17 cellular contexts compared by ENCODE assay signal in the genomic region with DNA sequence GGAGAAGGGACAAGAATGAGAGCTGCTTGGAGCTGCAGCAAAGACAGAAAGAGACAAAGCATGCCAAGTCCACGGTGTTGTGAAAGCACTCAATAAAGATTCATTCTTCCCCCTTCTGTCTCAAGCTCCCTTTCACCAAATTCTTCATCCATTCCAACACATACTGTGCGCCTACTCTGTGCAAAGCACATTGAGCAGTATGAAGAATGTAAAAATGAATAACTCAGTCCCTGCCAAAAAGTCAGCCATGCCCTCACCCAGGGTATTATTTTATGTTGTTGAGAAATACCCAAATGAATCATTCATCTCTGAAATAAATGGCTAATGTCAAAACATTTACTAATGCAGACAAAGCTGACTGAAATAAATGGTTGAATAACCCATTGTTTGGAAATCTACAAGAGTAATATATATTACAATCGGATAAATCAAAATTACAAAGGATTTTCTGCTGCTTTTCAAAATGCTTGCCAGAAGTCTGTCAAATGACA.
DNase-seq lines count a peak whose midpoint lies in the region; FAIRE-seq and TF ChIP-seq lines count a peak whose summit lies in the region.
"Had no signal": no experiment of that assay in that cellular context is flagged by ENCODE, and none has a peak within 500 bp of the region (broad histone marks: within the 10 kb centered on the region; RNA-seq: fewer than 3 reads in every experiment).

No MANE protein-coding gene starts in this region.

- peak overlapping the region; percentile 42 for H3K4me3 Mint-ChIP-seq in type B pancreatic cell
- H3K4me3 Mint-ChIP-seq: dendritic cell treated with granulocyte-macrophage colony-stimulating factor and Interleukin-4, amounts not matched to agents 40 ng/mL and 50 ng/mL, for 4 days; T-helper 1 cell treated with Interleukin-12 subunit alpha and Interleukin-12 subunit beta and Interleukin-4 antibody, amounts not matched to agents 30 μg/mL and 1 μg/mL, for 36 hours had no signal

- H3K4me3 ChIP-seq in NB4 (ENCODE audit: low read depth, low read length), result no peak overlapping the region
- no peak overlapping the region for H3K4me3 ChIP-seq in astrocyte of the cerebellum (ENCODE audit: low read depth, low read length)
- H3K4me3 ChIP-seq: esophagus muscularis mucosa had no signal

- no peak for FAIRE-seq in frontal cortex (lab: Jason Lieb, UNC)
- FAIRE-seq: GM18507, HTR-8/SVneo had no signal

- TF ChIP-seq POLR2A in NB4 (IDR thresholded peaks at IDR 0.05; ENCODE audit: extremely low read depth, insufficient read length), result no peak

- no peaks in the 10 kb centered on the region for H3K36me3 Mint-ChIP-seq in type B pancreatic cell

- H3K27me3 Mint-ChIP-seq in type B pancreatic cell, result peaks cover 32% of the 10 kb centered on the region

- in situ Hi-C loops in astrocyte of the cerebellum (cut with HindIII; ENCODE audit: low sequenced_read_pairs), result no loop called here

- DNase-seq in NB4 (ENCODE audit: low read depth), result peak; percentile 23
- DNase-seq in astrocyte of the cerebellum (ENCODE audit: low read depth), result peak; percentile 72
- peak; percentile 47 for DNase-seq in foreskin melanocyte
- DNase-seq in type B pancreatic cell (ENCODE audit: extremely low spot score, unreplicated experiment), result no peak
- no peak for DNase-seq in NCI-H748 (lab: John Stamatoyannopoulos, UW; ENCODE audit: unreplicated experiment)
- DNase-seq in T-helper 2 cell, result no peak
- DNase-seq in frontal cortex (ENCODE audit: low spot score in 2 of 2), result no peak
- DNase-seq: activated gamma-delta T cell; C1 segment of cervical spinal cord; HCEC 1CT; NCI-H2029; stimulated activated CD4-positive, alpha-beta T cell treated with anti-CD3 and anti-CD28 coated beads, Interleukin-4, amount 100 ng/mL, for 24 hours had no signal

- peak overlapping the region; percentile 90 for H3K27ac Mint-ChIP-seq in type B pancreatic cell
- H3K27ac Mint-ChIP-seq: dendritic cell treated with granulocyte-macrophage colony-stimulating factor and Interleukin-4, amounts not matched to agents 40 ng/mL and 50 ng/mL, for 4 days; T-helper 1 cell treated with Interleukin-12 subunit alpha and Interleukin-12 subunit beta and Interleukin-4 antibody, amounts not matched to agents 30 μg/mL and 1 μg/mL, for 36 hours had no signal

- peaks cover 28% of the 10 kb centered on the region for H3K4me1 Mint-ChIP-seq in type B pancreatic cell (ENCODE audit: unreplicated experiment)

- H3K9me3 Mint-ChIP-seq in type B pancreatic cell, result peaks cover 4% of the 10 kb centered on the region
- H3K9me3 Mint-ChIP-seq: dendritic cell treated with granulocyte-macrophage colony-stimulating factor and Interleukin-4, amounts not matched to agents 40 ng/mL and 50 ng/mL, for 4 days; T-helper 1 cell treated with Interleukin-12 subunit alpha and Interleukin-12 subunit beta and Interleukin-4 antibody, amounts not matched to agents 30 μg/mL and 1 μg/mL, for 36 hours had no signal

- TF ChIP-seq CTCF in NB4 (IDR thresholded peaks at IDR 0.05; ENCODE audit: low read depth, low read length) (no peak), astrocyte of the cerebellum (IDR thresholded peaks at IDR 0.05; ENCODE audit: low read depth, low read length, missing control alignments) (no peak), type B pancreatic cell (conservative IDR thresholded peaks at IDR 0.05) (no peak)

Comparison
In these comparisons a context has a peak if more than half of its experiments do, and no peak if none do; other contexts are left out.
1. DNase-seq: peak in NB4 (single experiment), astrocyte of the cerebellum (single experiment) and foreskin melanocyte (single experiment); none in type B pancreatic cell (single experiment), NCI-H748 (single experiment), T-helper 2 cell (0 of 5) and frontal cortex (0 of 2).